ENCODE assay signal across 1 cellular context in genomic region chr2:96136123-96136720, GRCh38.
TF ChIP-seq lines count a peak whose summit lies in the region.

No MANE protein-coding gene starts in this region.

TF ChIP-seq in GM23338, 12 proteins besides CTCF, POLR2A, EP300 and RAD21 (continued from another document):
- TF ChIP-seq ZNF462 (CRISPR knock-in tag; IDR thresholded peaks at IDR 0.05), result no peak
- no peak for TF ChIP-seq CREB1 (CRISPR knock-in tag; IDR thresholded peaks at IDR 0.05; ENCODE audit: low read depth)
- TF ChIP-seq JUNB (IDR thresholded peaks at IDR 0.05; ENCODE audit: unreplicated experiment), result no peak
- TF ChIP-seq POLR2AphosphoS5 (IDR thresholded peaks at IDR 0.05; ENCODE audit: low read depth), result no peak
- no peak for TF ChIP-seq NANOG (IDR thresholded peaks at IDR 0.05; ENCODE audit: borderline replicate concordance)
- no peak for TF ChIP-seq ZNF331 (CRISPR knock-in tag; IDR thresholded peaks at IDR 0.05; ENCODE audit: low read depth)
- TF ChIP-seq STAT1 (IDR thresholded peaks at IDR 0.05; ENCODE audit: unreplicated experiment), result no peak
- no peak for TF ChIP-seq REST (IDR thresholded peaks at IDR 0.05; ENCODE audit: unreplicated experiment)
- no peak for TF ChIP-seq EZH2phosphoT487 (IDR thresholded peaks at IDR 0.05; ENCODE audit: unreplicated experiment)
- no peak for TF ChIP-seq ZNF114 (CRISPR knock-in tag; IDR thresholded peaks at IDR 0.05)
- no peak for TF ChIP-seq EZH2 (IDR thresholded peaks at IDR 0.05; ENCODE audit: low read depth, unreplicated experiment)
TF ChIP-seq in GM23338: peak in this region for 0.
